In the genomic region with DNA sequence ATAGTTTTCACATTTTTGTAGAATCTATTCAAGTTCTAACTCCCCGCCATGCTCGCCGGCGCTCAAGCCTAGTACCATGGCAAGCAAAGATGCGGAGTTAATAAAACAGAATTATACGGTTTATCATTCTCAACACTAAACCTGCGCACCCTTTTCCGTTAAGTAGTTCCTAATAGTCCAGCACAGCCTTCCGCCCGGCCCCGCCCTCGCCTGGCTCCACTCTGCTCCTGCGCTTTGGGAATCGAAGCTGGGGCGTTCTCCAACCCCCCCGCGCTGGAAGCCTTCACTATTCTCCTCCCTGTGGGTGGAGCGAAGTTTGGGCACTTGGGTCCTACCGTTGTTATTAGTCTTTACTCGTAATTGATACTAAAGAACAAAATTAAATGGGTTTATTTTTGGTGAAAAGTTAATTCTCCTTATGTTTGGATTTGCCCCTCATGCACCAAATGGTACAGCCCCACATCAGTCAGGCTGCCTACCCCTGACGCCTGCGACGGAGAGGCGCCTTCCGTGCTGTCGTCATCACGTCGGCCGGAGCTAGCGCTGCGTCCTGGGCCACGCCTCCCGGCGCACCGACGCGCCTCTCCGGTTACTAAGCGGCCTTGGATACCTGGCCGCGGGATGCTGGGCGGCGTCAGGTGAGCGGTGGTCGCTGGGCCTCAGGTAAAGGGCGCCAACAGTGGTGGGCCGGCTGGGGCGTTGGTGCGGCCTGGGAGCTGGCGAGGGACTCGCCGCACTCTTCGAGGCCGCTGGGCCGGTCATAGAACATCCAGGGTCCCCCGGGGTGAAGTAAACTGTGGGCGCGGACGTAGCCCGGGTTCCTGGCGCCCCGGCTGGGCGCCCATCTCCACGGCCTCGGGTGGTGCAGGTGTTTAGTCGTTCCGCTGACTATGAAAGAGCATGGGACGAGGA, we compare ENCODE assay signal across 8 cellular contexts. TPM values are rescaled to one million over a fixed set of nuclear protein-coding genes. Genes with fewer than 3 reads are reported as not detected.
DNase-seq lines count a peak whose midpoint lies in the region; ATAC-seq and TF ChIP-seq lines count a peak whose summit lies in the region.

A gene with protein sequence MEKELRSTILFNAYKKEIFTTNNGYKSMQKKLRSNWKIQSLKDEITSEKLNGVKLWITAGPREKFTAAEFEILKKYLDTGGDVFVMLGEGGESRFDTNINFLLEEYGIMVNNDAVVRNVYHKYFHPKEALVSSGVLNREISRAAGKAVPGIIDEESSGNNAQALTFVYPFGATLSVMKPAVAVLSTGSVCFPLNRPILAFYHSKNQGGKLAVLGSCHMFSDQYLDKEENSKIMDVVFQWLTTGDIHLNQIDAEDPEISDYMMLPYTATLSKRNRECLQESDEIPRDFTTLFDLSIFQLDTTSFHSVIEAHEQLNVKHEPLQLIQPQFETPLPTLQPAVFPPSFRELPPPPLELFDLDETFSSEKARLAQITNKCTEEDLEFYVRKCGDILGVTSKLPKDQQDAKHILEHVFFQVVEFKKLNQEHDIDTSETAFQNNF (plus strand): TSS at position 546 of the 912 bp plus-strand sequence. CDS start 3,762 bp downstream, outside the sequence.

- peak; percentile 69 for DNase-seq in AG04450 (ENCODE audit: low read depth, low spot score)
- DNase-seq in NCI-H345 (lab: John Stamatoyannopoulos, UW): peak; percentile 98
- DNase-seq in activated CD4-positive, CD25-positive, alpha-beta regulatory T cell (lab: John Stamatoyannopoulos, UW): peak; percentile 67 to 85 (median 78)
- DNase-seq in central memory CD4-positive, alpha-beta T cell: peak; percentile 84
- DNase-seq in inferior parietal cortex (ENCODE audit: extremely low spot score): peak; percentile 95
- peak; percentile 80 to 84 for DNase-seq in stimulated activated CD4-positive, alpha-beta T cell treated with anti-CD3 and anti-CD28 coated beads, Interleukin-12 subunit alpha, Interleukin-12 subunit beta, amount 100 ng/mL, for 24 hours (ENCODE audit: low read depth in 2 of 2)

- TF ChIP-seq CTCF in AG04450 (IDR thresholded peaks at IDR 0.05; ENCODE audit: low read depth, low read length): 0 out of 2 replicates have a peak, but pooled peaks have one; percentile 0

- ATAC-seq in GM18909 (IDR thresholded peaks at IDR 0.05; ENCODE audit: poor library complexity, unreplicated experiment) (peak; percentile 98), HG03175 (IDR thresholded peaks at IDR 0.05; ENCODE audit: unreplicated experiment) (peak; percentile 99)

- peak within 1 kb of the TSS; percentile 57 for H3K27ac ChIP-seq in AG04450 (ENCODE audit: low read depth, low read length)

- no peaks in the 10 kb centered on the region for H3K27me3 ChIP-seq in AG04450 (ENCODE audit: control insufficient read depth, insufficient read depth, low read length)

- H3K9me3 ChIP-seq in AG04450 (ENCODE audit: control insufficient read depth, insufficient read depth, low read length): no peaks in the 10 kb centered on the region

- H3K4me3 ChIP-seq in AG04450 (ENCODE audit: low read depth, low read length): peak within 1 kb of the TSS; percentile 93

- POLR2A ChIA-PET in AG04450 (lab: Yijun Ruan, JAX): interaction anchor here (0.6 to 1.6 kb wide), 10 partner anchors 21 to 885 kb away, joined by 3 to 9 read pairs (median 4); a partner anchor contains a TSS

- CTCF ChIA-PET in AG04450 (lab: Charles Lee): interaction anchor here (0.6 to 2.8 kb wide), 2 partner anchors 52 to 599 kb away, joined by 3 to 19 read pairs; no protein-coding TSS in a partner anchor

RNA-seq across cellular contexts. Expression of the gene that starts here (rescaled TPM):
- 47.7 and 53.2 TPM in 2 replicates for polyA plus RNA-seq in AG04450 (2011; rRNA removed)
- polyA minus RNA-seq in AG04450 (2011; rRNA and poly(A)+ RNA removed): 46.7 and 63.0 TPM in 2 replicates

Comparison
In these comparisons a context has a peak if more than half of its experiments do, and no peak if none do; other contexts are left out.
1. Peak in every context shown above with its lines: DNase-seq, ATAC-seq, H3K4me3 ChIP-seq and H3K27ac ChIP-seq.